In the genomic region with DNA sequence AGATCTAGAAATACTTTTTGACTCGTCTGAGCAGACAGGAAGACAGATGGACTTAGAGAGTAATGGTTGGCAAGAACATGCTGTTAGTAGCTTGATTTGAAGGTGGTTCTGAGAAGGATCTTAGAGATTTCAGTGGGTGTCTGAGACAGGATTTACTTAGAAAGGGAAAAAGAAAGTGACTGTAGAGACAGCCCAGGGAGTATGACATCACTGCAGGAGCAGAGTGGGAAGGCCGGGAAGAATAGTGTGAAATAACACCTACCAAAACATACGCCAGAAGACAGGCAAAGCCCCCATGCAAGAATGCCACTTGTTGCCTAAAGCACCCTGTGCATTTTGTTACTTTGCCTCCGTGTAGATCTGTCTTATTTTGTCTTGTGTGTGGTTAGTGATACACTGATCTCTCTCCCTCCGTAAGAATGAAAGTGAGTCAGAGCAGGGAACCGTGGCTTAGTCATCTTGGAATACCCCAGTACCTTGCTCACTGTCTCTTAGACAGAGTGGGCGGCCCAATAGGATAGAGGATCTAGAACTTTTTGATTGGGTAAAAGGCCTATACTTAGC, we compare ENCODE assay signal across 8 cellular contexts.
DNase-seq lines count a peak whose midpoint lies in the region; ATAC-seq, FAIRE-seq and TF ChIP-seq lines count a peak whose summit lies in the region.

No MANE protein-coding gene starts in this region.

- H3K36me3 Mint-ChIP-seq in activated T-helper 1 cell treated with anti-CD3 and anti-CD28 coated beads, Interleukin-12 subunit alpha, Interleukin-12 subunit beta, Interleukin-2, Interleukin-4 antibody, amounts not matched to agents 30 ng/mL and 10 ng/mL and 1 ng/mL, durations not matched to agents 14 hours and 24 hours and 36 hours (ENCODE audit: low read depth), result peaks cover 2% of the 10 kb centered on the region

- H3K9me3 Mint-ChIP-seq in activated T-helper 1 cell treated with anti-CD3 and anti-CD28 coated beads, Interleukin-12 subunit alpha, Interleukin-12 subunit beta, Interleukin-2, Interleukin-4 antibody, amounts not matched to agents 30 ng/mL and 10 ng/mL and 1 ng/mL, durations not matched to agents 14 hours and 24 hours and 36 hours, result peaks cover 17% of the 10 kb centered on the region

- H3K36me3 ChIP-seq in heart right ventricle (no peaks in the 10 kb centered on the region), small intestine (ENCODE audit: control insufficient read depth in 2 of 2, insufficient read depth in 2 of 2, low read length in 2 of 2) (no peaks in the 10 kb centered on the region), WERI-Rb-1 (no peaks in the 10 kb centered on the region)

- H3K27ac ChIP-seq in heart right ventricle, result peak overlapping the region; percentile 46 to 89 (median 79)
- H3K27ac ChIP-seq in small intestine (ENCODE audit: low read depth in 1 of 2, low read length in 1 of 2), result peak overlapping the region; percentile 55 to 85
- H3K27ac ChIP-seq in WERI-Rb-1, result no peak overlapping the region

- TF ChIP-seq CTCF in heart right ventricle (IDR thresholded peaks at IDR 0.05) (no peak), WERI-Rb-1 (IDR thresholded peaks at IDR 0.05; ENCODE audit: low read depth, low read length) (no peak)

- intact Hi-C loops in activated T-helper 1 cell treated with anti-CD3 and anti-CD28 coated beads, Interleukin-12 subunit alpha, Interleukin-12 subunit beta, Interleukin-2, Interleukin-4 antibody, amounts not matched to agents 30 ng/mL and 10 ng/mL and 1 ng/mL, durations not matched to agents 14 hours and 24 hours and 36 hours (cut with micrococcal nuclease), result loop anchor here (1.0 to 10.0 kb wide), 4 partner anchors 24 to 467 kb away; no protein-coding TSS in a partner anchor
- intact Hi-C loops in heart right ventricle (cut with DNase I), result loop anchor here in 1 of 10 donors (10.0 kb wide), 1 partner anchor 173 kb away; no protein-coding TSS in a partner anchor

- H3K4me1 Mint-ChIP-seq in activated T-helper 1 cell treated with anti-CD3 and anti-CD28 coated beads, Interleukin-12 subunit alpha, Interleukin-12 subunit beta, Interleukin-2, Interleukin-4 antibody, amounts not matched to agents 30 ng/mL and 10 ng/mL and 1 ng/mL, durations not matched to agents 14 hours and 24 hours and 36 hours (ENCODE audit: low read depth), result peaks cover 14% of the 10 kb centered on the region

- peak overlapping the region; percentile 3 for H3K4me3 Mint-ChIP-seq in activated T-helper 1 cell treated with anti-CD3 and anti-CD28 coated beads, Interleukin-12 subunit alpha, Interleukin-12 subunit beta, Interleukin-2, Interleukin-4 antibody, amounts not matched to agents 30 ng/mL and 10 ng/mL and 1 ng/mL, durations not matched to agents 14 hours and 24 hours and 36 hours

- peak overlapping the region; percentile 67 for H3K27ac Mint-ChIP-seq in activated T-helper 1 cell treated with anti-CD3 and anti-CD28 coated beads, Interleukin-12 subunit alpha, Interleukin-12 subunit beta, Interleukin-2, Interleukin-4 antibody, amounts not matched to agents 30 ng/mL and 10 ng/mL and 1 ng/mL, durations not matched to agents 14 hours and 24 hours and 36 hours

- no peaks in the 10 kb centered on the region for H3K27me3 Mint-ChIP-seq in activated T-helper 1 cell treated with anti-CD3 and anti-CD28 coated beads, Interleukin-12 subunit alpha, Interleukin-12 subunit beta, Interleukin-2, Interleukin-4 antibody, amounts not matched to agents 30 ng/mL and 10 ng/mL and 1 ng/mL, durations not matched to agents 14 hours and 24 hours and 36 hours (ENCODE audit: insufficient read depth)

- FAIRE-seq in small intestine (lab: Jason Lieb, UNC) (no peak), GM19239 (lab: Jason Lieb, UNC) (no peak)

- 13 to 14% methylated on average over 7 of the region's 7 CpGs for WGBS in heart right ventricle, 2 donors
- WGBS in small intestine, 3 donors, result 6 to 33% (median 16%) methylated on average over 7 of the region's 7 CpGs

- H3K27me3 ChIP-seq in heart right ventricle (no peaks in the 10 kb centered on the region), small intestine (ENCODE audit: control insufficient read depth in 2 of 2, insufficient read depth in 2 of 2, low read length in 2 of 2) (no peaks in the 10 kb centered on the region), WERI-Rb-1 (ENCODE audit: insufficient read depth, low read depth, severe bottlenecking) (no peaks in the 10 kb centered on the region)

- no peaks in the 10 kb centered on the region for H3K9me3 ChIP-seq in heart right ventricle
- no peaks in the 10 kb centered on the region for H3K9me3 ChIP-seq in small intestine (ENCODE audit: control insufficient read depth, low read depth)
- no peaks in the 10 kb centered on the region for H3K9me3 ChIP-seq in WERI-Rb-1 (ENCODE audit: severe bottlenecking)

- peaks cover 0 to 31% (median 19%) of the 10 kb centered on the region in 9 donors for H3K4me1 ChIP-seq in heart right ventricle
- H3K4me1 ChIP-seq in small intestine (ENCODE audit: control insufficient read depth in 2 of 2, insufficient read depth in 1 of 2, low read depth in 1 of 2, low read length in 1 of 2), result peaks cover 0 to 4% of the 10 kb centered on the region in 2 donors

- peak; percentile 92 for DNase-seq in GM04503 (ENCODE audit: low read depth)
- no peak for DNase-seq in activated T-helper 1 cell treated with anti-CD3 and anti-CD28 coated beads, Interleukin-12 subunit alpha, Interleukin-12 subunit beta, Interleukin-2, Interleukin-4 antibody, amounts not matched to agents 30 ng/mL and 10 ng/mL and 1 ng/mL, durations not matched to agents 14 hours and 24 hours and 36 hours (ENCODE audit: low spot score)
- peak in 1 of 2 donors; percentile 40 for DNase-seq in heart right ventricle
- DNase-seq in small intestine, result peak; percentile 72
- no peak for DNase-seq in WERI-Rb-1
- DNase-seq in GM19239 (ENCODE audit: insufficient read length, low spot score), result no peak

- peak; percentile 66 for ATAC-seq in HG03521 (IDR thresholded peaks at IDR 0.05; ENCODE audit: unreplicated experiment)
- ATAC-seq in heart right ventricle, result peak; percentile 86 to 98 (median 93)
- no peak for ATAC-seq in HG02870 (IDR thresholded peaks at IDR 0.05; ENCODE audit: unreplicated experiment)

- H3K4me3 ChIP-seq in heart right ventricle, result peak overlapping the region in 9 of 10 donors; percentile 12 to 48 (median 37)
- H3K4me3 ChIP-seq in small intestine (ENCODE audit: low read depth in 1 of 2, low read length in 2 of 2), result peak overlapping the region; percentile 18 to 43
- no peak overlapping the region for H3K4me3 ChIP-seq in WERI-Rb-1 (ENCODE audit: low read depth, low read length)

Comparison
In these comparisons a context has a peak if more than half of its experiments do, and no peak if none do; other contexts are left out.
1. DNase-seq: peak in GM04503 (single experiment) and small intestine (single experiment); none in activated T-helper 1 cell treated with anti-CD3 and anti-CD28 coated beads, Interleukin-12 subunit alpha, Interleukin-12 subunit beta, Interleukin-2, Interleukin-4 antibody, amounts not matched to agents 30 ng/mL and 10 ng/mL and 1 ng/mL, durations not matched to agents 14 hours and 24 hours and 36 hours (single experiment), WERI-Rb-1 (single experiment) and GM19239 (single experiment).